ENCODE assay signal across 18 cellular contexts in genomic region chr22:22784249-22785039, GRCh38.
DNase-seq lines count a peak whose midpoint lies in the region; ATAC-seq and TF ChIP-seq lines count a peak whose summit lies in the region.
"Had no signal": no experiment of that assay in that cellular context is flagged by ENCODE, and none has a peak within 500 bp of the region (broad histone marks: within the 10 kb centered on the region; RNA-seq: fewer than 3 reads in every experiment).

No MANE protein-coding gene starts in this region.

- no peak for ATAC-seq in natural killer cell
- no peak for ATAC-seq in natural killer cell treated with Interleukin-12 subunit alpha and Interleukin-12 subunit beta and Interleukin-15 and Interleukin-18, amount 100 ng/mL, for 72 hours
- ATAC-seq in stimulated activated memory B cell treated with anti-CD40 and anti-IgM and Interleukin-4, amounts not matched to agents 10 μg/mL and 1 μg/mL and 100 μg/mL, for 72 hours = no peak

- no peaks in the 10 kb centered on the region for H3K27me3 Mint-ChIP-seq in natural killer cell (ENCODE audit: low read depth in 2 of 2)
- no peaks in the 10 kb centered on the region for H3K27me3 Mint-ChIP-seq in natural killer cell treated with Interleukin-12 subunit alpha and Interleukin-12 subunit beta and Interleukin-15 and Interleukin-18, amount 100 ng/mL, for 72 hours
- peaks cover 58% of the 10 kb centered on the region for H3K27me3 Mint-ChIP-seq in MCF 10A (ENCODE audit: insufficient read depth, unreplicated experiment)
- peaks cover 40% of the 10 kb centered on the region for H3K27me3 Mint-ChIP-seq in stimulated activated memory B cell treated with anti-CD40 and anti-IgM and Interleukin-4, amounts not matched to agents 10 μg/mL and 1 μg/mL and 100 μg/mL, for 72 hours

- no peaks in the 10 kb centered on the region for H3K79me1 ChIP-seq in mesenchymal stem cell (replicated peaks; ENCODE audit: low read length, poor library complexity, severe bottlenecking)

- no peaks in the 10 kb centered on the region for H3K9me3 ChIP-seq in hepatocyte (ENCODE audit: low read depth)
- no peaks in the 10 kb centered on the region for H3K9me3 ChIP-seq in mesenchymal stem cell (ENCODE audit: control insufficient read depth, low read length)
- no peaks in the 10 kb centered on the region for H3K9me3 ChIP-seq in sigmoid colon

- H3K36me3 ChIP-seq in brain microvascular endothelial cell (replicated peaks) (no peaks in the 10 kb centered on the region), hepatocyte (replicated peaks; ENCODE audit: insufficient read depth, low read depth) (no peaks in the 10 kb centered on the region), mesenchymal stem cell (ENCODE audit: control insufficient read depth in 1 of 2, insufficient read depth in 2 of 2, low read depth in 1 of 2, low read length in 2 of 2) (no peaks in the 10 kb centered on the region), sigmoid colon (no peaks in the 10 kb centered on the region)

- TF ChIP-seq EP300 in sigmoid colon (IDR thresholded peaks at IDR 0.05) = no peak

- 66% methylated on average over 3 of the region's 3 CpGs for WGBS in hepatocyte (ENCODE audit: low lambda C conversion rate, missing lambda C conversion rate)
- 50% methylated on average over 2 of the region's 3 CpGs for WGBS in mesenchymal stem cell
- WGBS in sigmoid colon, 2 donors = 38 to 79% methylated on average over 3 of the region's 3 CpGs

- peak overlapping the region; percentile 17 to 68 for H3K27ac Mint-ChIP-seq in natural killer cell
- no peak overlapping the region for H3K27ac Mint-ChIP-seq in natural killer cell treated with Interleukin-12 subunit alpha and Interleukin-12 subunit beta and Interleukin-15 and Interleukin-18, amount 100 ng/mL, for 72 hours
- no peak overlapping the region for H3K27ac Mint-ChIP-seq in MCF 10A (ENCODE audit: low read depth, unreplicated experiment)
- H3K27ac Mint-ChIP-seq in stimulated activated memory B cell treated with anti-CD40 and anti-IgM and Interleukin-4, amounts not matched to agents 10 μg/mL and 1 μg/mL and 100 μg/mL, for 72 hours = no peak overlapping the region
- H3K27ac Mint-ChIP-seq: CD14-positive monocyte had no signal

- H3K27ac ChIP-seq in brain microvascular endothelial cell (peak overlapping the region; percentile 27), hepatocyte (peak overlapping the region; percentile 65), mesenchymal stem cell (ENCODE audit: low read length, poor library complexity, severe bottlenecking) (no peak overlapping the region), sigmoid colon (no peak overlapping the region)

- H3K23ac ChIP-seq in mesenchymal stem cell (ENCODE audit: low read length in 2 of 2) = no peak overlapping the region

- no peak overlapping the region for H3K18ac ChIP-seq in mesenchymal stem cell (ENCODE audit: low read depth in 1 of 2, low read length in 2 of 2)

- H3K4me2 ChIP-seq in hepatocyte = no peak overlapping the region
- no peak overlapping the region for H3K4me2 ChIP-seq in mesenchymal stem cell (ENCODE audit: low read length, poor library complexity, severe bottlenecking)

- no peak overlapping the region for H3K9ac ChIP-seq in mesenchymal stem cell (ENCODE audit: low read length)

- no peak overlapping the region for H3K14ac ChIP-seq in mesenchymal stem cell (ENCODE audit: low read length in 2 of 2)

- no peak for TF ChIP-seq POLR2A in sigmoid colon (IDR thresholded peaks at IDR 0.05)

- H3K4me3 ChIP-seq in brain microvascular endothelial cell (ENCODE audit: low read depth, low read length) = no peak overlapping the region
- no peak overlapping the region for H3K4me3 ChIP-seq in hepatocyte
- H3K4me3 ChIP-seq in mesenchymal stem cell (ENCODE audit: insufficient read depth in 1 of 2, low read depth in 1 of 2, low read length in 2 of 2) = no peak overlapping the region
- H3K4me3 ChIP-seq in sigmoid colon = no peak overlapping the region

- no peak overlapping the region for H2BK12ac ChIP-seq in mesenchymal stem cell (ENCODE audit: low read length in 2 of 2)

- H3K4me1 Mint-ChIP-seq in natural killer cell (peaks cover 23 to 36% of the 10 kb centered on the region in 2 donors), MCF 10A (ENCODE audit: insufficient read depth, unreplicated experiment) (no peaks in the 10 kb centered on the region)
- peaks cover 9 to 20% of the 10 kb centered on the region in 2 donors for H3K4me1 Mint-ChIP-seq in natural killer cell treated with Interleukin-12 subunit alpha and Interleukin-12 subunit beta and Interleukin-15 and Interleukin-18, amount 100 ng/mL, for 72 hours (ENCODE audit: low read depth in 2 of 2)
- no peaks in the 10 kb centered on the region for H3K4me1 Mint-ChIP-seq in stimulated activated memory B cell treated with anti-CD40 and anti-IgM and Interleukin-4, amounts not matched to agents 10 μg/mL and 1 μg/mL and 100 μg/mL, for 72 hours
- H3K4me1 Mint-ChIP-seq: CD14-positive monocyte had no signal

- peaks cover 19% of the 10 kb centered on the region for H3K4me1 ChIP-seq in hepatocyte (ENCODE audit: insufficient read depth)
- no peaks in the 10 kb centered on the region for H3K4me1 ChIP-seq in mesenchymal stem cell (ENCODE audit: control insufficient read depth, insufficient read depth, low read depth, low read length)
- no peaks in the 10 kb centered on the region for H3K4me1 ChIP-seq in sigmoid colon

- no peak overlapping the region for H2BK15ac ChIP-seq in mesenchymal stem cell (ENCODE audit: low read depth, poor library complexity, severe bottlenecking)

- H3K9me2 ChIP-seq in hepatocyte (replicated peaks; ENCODE audit: insufficient read depth) = no peaks in the 10 kb centered on the region

- no peaks in the 10 kb centered on the region for H3K36me3 Mint-ChIP-seq in natural killer cell
- no peaks in the 10 kb centered on the region for H3K36me3 Mint-ChIP-seq in natural killer cell treated with Interleukin-12 subunit alpha and Interleukin-12 subunit beta and Interleukin-15 and Interleukin-18, amount 100 ng/mL, for 72 hours
- no peaks in the 10 kb centered on the region for H3K36me3 Mint-ChIP-seq in MCF 10A (ENCODE audit: insufficient read depth, unreplicated experiment)
- H3K36me3 Mint-ChIP-seq in stimulated activated memory B cell treated with anti-CD40 and anti-IgM and Interleukin-4, amounts not matched to agents 10 μg/mL and 1 μg/mL and 100 μg/mL, for 72 hours = no peaks in the 10 kb centered on the region
- H3K36me3 Mint-ChIP-seq: CD14-positive monocyte had no signal

- H3K4me3 Mint-ChIP-seq in natural killer cell (no peak overlapping the region), MCF 10A (ENCODE audit: unreplicated experiment) (no peak overlapping the region)
- H3K4me3 Mint-ChIP-seq in natural killer cell treated with Interleukin-12 subunit alpha and Interleukin-12 subunit beta and Interleukin-15 and Interleukin-18, amount 100 ng/mL, for 72 hours = no peak overlapping the region
- H3K4me3 Mint-ChIP-seq in stimulated activated memory B cell treated with anti-CD40 and anti-IgM and Interleukin-4, amounts not matched to agents 10 μg/mL and 1 μg/mL and 100 μg/mL, for 72 hours = no peak overlapping the region
- H3K4me3 Mint-ChIP-seq: CD14-positive monocyte had no signal

- H3K79me2 ChIP-seq in hepatocyte = no peaks in the 10 kb centered on the region

- no peak overlapping the region for H4K8ac ChIP-seq in mesenchymal stem cell (ENCODE audit: low read length)

- TF ChIP-seq CTCF in natural killer cell (IDR thresholded peaks at IDR 0.05) = no peak
- TF ChIP-seq CTCF in brain microvascular endothelial cell (IDR thresholded peaks at IDR 0.05; ENCODE audit: low read depth, low read length, missing control alignments) = no peak
- no peak for TF ChIP-seq CTCF in hepatocyte (IDR thresholded peaks at IDR 0.05; ENCODE audit: poor library complexity)
- no peak for TF ChIP-seq CTCF in MCF 10A (IDR thresholded peaks at IDR 0.05; ENCODE audit: unreplicated experiment)
- TF ChIP-seq CTCF in sigmoid colon (IDR thresholded peaks at IDR 0.05) = no peak

- H2AK5ac ChIP-seq in mesenchymal stem cell (ENCODE audit: low read length, severe bottlenecking) = no peak overlapping the region

- POLR2A ChIA-PET in MCF 10A (lab: Yijun Ruan, JAX) = interaction anchor here (0.6 kb wide), 1 partner anchor 655 kb away, joined by 3 read pairs; no protein-coding TSS in a partner anchor

- BruUV-seq in MCF 10A (replicated peaks; lab: Mats Ljungman, UMichigan) = no TSS peak

- H3K4ac ChIP-seq in mesenchymal stem cell (ENCODE audit: low read depth in 1 of 2, low read length in 2 of 2) = no peak overlapping the region

- H3K27me3 ChIP-seq in brain microvascular endothelial cell (replicated peaks) (peaks cover 51% of the 10 kb centered on the region), hepatocyte (no peaks in the 10 kb centered on the region), mesenchymal stem cell (ENCODE audit: control insufficient read depth in 1 of 2, insufficient read depth in 1 of 2, low read length in 2 of 2) (peaks cover 8 to 36% of the 10 kb centered on the region in 2 experiments), sigmoid colon (no peaks in the 10 kb centered on the region)

- H2AFZ ChIP-seq in hepatocyte (no peak overlapping the region), mesenchymal stem cell (ENCODE audit: low read depth, low read length) (no peak overlapping the region)

- H4K20me1 ChIP-seq in hepatocyte (ENCODE audit: insufficient read depth, poor library complexity, severe bottlenecking) = no peaks in the 10 kb centered on the region

- no peak for DNase-seq in natural killer cell
- no peak for DNase-seq in natural killer cell treated with Interleukin-12 subunit alpha and Interleukin-12 subunit beta and Interleukin-15 and Interleukin-18, amount 100 ng/mL, for 72 hours (ENCODE audit: low spot score)
- no peak for DNase-seq in brain microvascular endothelial cell
- no peak for DNase-seq in hepatocyte (ENCODE audit: low spot score)
- no peak for DNase-seq in mesenchymal stem cell
- DNase-seq in MCF 10A (ENCODE audit: unreplicated experiment) = no peak
- DNase-seq in sigmoid colon = no peak
- DNase-seq: COR-L47; DMS79; NCI-H1092; NCI-H1436; NCI-H187 treated with DMSO at 0.1 percent for 48 hours; NCI-H2107; NCI-H446 treated with DMSO at 0.1 percent for 48 hours; NCI-H69; NK-92 treated with Interleukin-12 subunit alpha and Interleukin-12 subunit beta, amount 100 ng/mL, for 24 hours had no signal

- in situ Hi-C loops in brain microvascular endothelial cell (cut with HindIII; ENCODE audit: low pct_ligation_motif_present, low sequenced_read_pairs) = no loop called here

- CTCF ChIA-PET in MCF 10A (lab: Yijun Ruan, JAX) = interaction anchor here (0.6 to 1.7 kb wide), 4 partner anchors 15 to 1576 kb away, joined by 3 to 10 read pairs (median 4); no protein-coding TSS in a partner anchor

- no peaks in the 10 kb centered on the region for H3K9me3 Mint-ChIP-seq in natural killer cell
- no peaks in the 10 kb centered on the region for H3K9me3 Mint-ChIP-seq in natural killer cell treated with Interleukin-12 subunit alpha and Interleukin-12 subunit beta and Interleukin-15 and Interleukin-18, amount 100 ng/mL, for 72 hours
- H3K9me3 Mint-ChIP-seq in MCF 10A (ENCODE audit: unreplicated experiment) = no peaks in the 10 kb centered on the region
- H3K9me3 Mint-ChIP-seq in stimulated activated memory B cell treated with anti-CD40 and anti-IgM and Interleukin-4, amounts not matched to agents 10 μg/mL and 1 μg/mL and 100 μg/mL, for 72 hours = no peaks in the 10 kb centered on the region

- intact Hi-C loops in natural killer cell (cut with micrococcal nuclease) = loop anchor here (5.0 kb wide), 1 partner anchor 38 kb away; no protein-coding TSS in a partner anchor
- intact Hi-C loops in MCF 10A (cut with micrococcal nuclease) = loop anchor here (5.0 kb wide), 1 partner anchor 173 kb away; no protein-coding TSS in a partner anchor
- intact Hi-C loops in sigmoid colon (cut with DNase I) = no loop called here

- no peak overlapping the region for H2BK5ac ChIP-seq in mesenchymal stem cell (ENCODE audit: low read depth, low read length, poor library complexity, severe bottlenecking)

- no peak overlapping the region for H4K91ac ChIP-seq in mesenchymal stem cell (ENCODE audit: low read length)

- no peak overlapping the region for H2BK120ac ChIP-seq in mesenchymal stem cell (ENCODE audit: low read depth, low read length)

Comparison
In these comparisons a context has a peak if more than half of its experiments do, and no peak if none do; other contexts are left out.
1. H3K27ac Mint-ChIP-seq: peak in natural killer cell (2 of 2); none in natural killer cell treated with Interleukin-12 subunit alpha and Interleukin-12 subunit beta and Interleukin-15 and Interleukin-18, amount 100 ng/mL, for 72 hours (0 of 2), MCF 10A (single experiment) and stimulated activated memory B cell treated with anti-CD40 and anti-IgM and Interleukin-4, amounts not matched to agents 10 μg/mL and 1 μg/mL and 100 μg/mL, for 72 hours (single experiment).
2. H3K27ac ChIP-seq: peak in brain microvascular endothelial cell (single experiment) and hepatocyte (single experiment); none in mesenchymal stem cell (single experiment) and sigmoid colon (0 of 4).